1 cellular context compared by ENCODE assay signal in the genomic region with DNA sequence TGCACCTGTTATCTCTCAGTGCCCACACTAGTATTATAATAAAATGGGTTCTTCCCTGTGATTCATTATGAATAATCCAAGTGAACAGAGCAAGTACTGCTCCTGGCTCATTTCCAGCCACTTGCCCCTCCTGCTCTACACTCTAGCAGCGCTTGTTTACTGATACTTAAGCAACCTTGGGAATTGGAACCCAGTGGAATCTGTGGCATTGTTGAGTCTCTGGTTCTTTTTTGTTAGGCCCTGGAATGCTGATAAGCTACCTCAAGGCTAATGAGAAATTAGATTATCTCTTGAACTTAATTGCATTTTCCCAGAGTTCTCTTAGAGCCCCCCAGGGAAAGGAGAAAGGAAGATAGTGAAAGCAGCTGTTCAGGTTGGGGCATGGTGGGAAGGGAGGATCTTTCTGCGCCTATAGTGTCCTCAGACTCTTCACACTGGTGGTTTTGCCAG.
TF ChIP-seq lines count a peak whose summit lies in the region.

No MANE protein-coding gene starts in this region.

TF ChIP-seq in GM23338, 12 proteins besides CTCF, POLR2A, EP300 and RAD21 (continued from another document):
- TF ChIP-seq, protein P1, sequence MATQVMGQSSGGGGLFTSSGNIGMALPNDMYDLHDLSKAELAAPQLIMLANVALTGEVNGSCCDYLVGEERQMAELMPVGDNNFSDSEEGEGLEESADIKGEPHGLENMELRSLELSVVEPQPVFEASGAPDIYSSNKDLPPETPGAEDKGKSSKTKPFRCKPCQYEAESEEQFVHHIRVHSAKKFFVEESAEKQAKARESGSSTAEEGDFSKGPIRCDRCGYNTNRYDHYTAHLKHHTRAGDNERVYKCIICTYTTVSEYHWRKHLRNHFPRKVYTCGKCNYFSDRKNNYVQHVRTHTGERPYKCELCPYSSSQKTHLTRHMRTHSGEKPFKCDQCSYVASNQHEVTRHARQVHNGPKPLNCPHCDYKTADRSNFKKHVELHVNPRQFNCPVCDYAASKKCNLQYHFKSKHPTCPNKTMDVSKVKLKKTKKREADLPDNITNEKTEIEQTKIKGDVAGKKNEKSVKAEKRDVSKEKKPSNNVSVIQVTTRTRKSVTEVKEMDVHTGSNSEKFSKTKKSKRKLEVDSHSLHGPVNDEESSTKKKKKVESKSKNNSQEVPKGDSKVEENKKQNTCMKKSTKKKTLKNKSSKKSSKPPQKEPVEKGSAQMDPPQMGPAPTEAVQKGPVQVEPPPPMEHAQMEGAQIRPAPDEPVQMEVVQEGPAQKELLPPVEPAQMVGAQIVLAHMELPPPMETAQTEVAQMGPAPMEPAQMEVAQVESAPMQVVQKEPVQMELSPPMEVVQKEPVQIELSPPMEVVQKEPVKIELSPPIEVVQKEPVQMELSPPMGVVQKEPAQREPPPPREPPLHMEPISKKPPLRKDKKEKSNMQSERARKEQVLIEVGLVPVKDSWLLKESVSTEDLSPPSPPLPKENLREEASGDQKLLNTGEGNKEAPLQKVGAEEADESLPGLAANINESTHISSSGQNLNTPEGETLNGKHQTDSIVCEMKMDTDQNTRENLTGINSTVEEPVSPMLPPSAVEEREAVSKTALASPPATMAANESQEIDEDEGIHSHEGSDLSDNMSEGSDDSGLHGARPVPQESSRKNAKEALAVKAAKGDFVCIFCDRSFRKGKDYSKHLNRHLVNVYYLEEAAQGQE (IDR thresholded peaks at IDR 0.05; ENCODE audit: unreplicated experiment) = no peak
